8 cellular contexts compared by ENCODE assay signal in the genomic region with DNA sequence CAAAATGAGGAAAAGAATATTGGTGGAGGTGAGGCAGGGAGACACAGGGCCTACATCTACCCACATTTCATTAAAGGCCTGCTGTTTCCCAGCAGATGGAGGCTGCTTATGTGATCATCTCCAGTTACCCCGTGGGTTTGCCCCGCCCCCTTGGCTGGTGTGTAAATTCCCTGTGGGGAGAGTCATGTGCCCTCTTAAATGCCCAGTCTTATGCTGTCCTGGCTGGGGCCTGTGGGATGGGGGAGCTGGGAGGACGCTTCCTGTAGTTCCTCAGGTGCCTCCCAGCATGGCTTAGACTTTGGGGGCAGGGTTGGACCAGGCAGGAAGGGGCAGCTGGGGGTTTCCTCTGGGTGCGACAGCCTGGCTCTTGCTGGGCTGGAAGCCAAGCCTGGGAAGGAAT. TPM values are rescaled to one million over a fixed set of nuclear protein-coding genes. Genes with fewer than 3 reads are reported as not detected.
A peak's percentile ranks its signal among the peaks of the same experiment; 100 is the strongest.
DNase-seq lines count a peak whose midpoint lies in the region; ATAC-seq and TF ChIP-seq lines count a peak whose summit lies in the region.

No MANE protein-coding gene starts in this region.

- no peaks in the 10 kb centered on the region for H4K20me1 ChIP-seq in smooth muscle cell (ENCODE audit: low read depth)

- H2AFZ ChIP-seq in smooth muscle cell (ENCODE audit: low read depth) = peak overlapping the region; percentile 40

- H3K9me3 ChIP-seq in smooth muscle cell (replicated peaks; ENCODE audit: low read depth) = no peaks in the 10 kb centered on the region

- H3F3A ChIP-seq in smooth muscle cell (ENCODE audit: low read depth) = peaks cover 3% of the 10 kb centered on the region

- WGBS in smooth muscle cell (ENCODE audit: low lambda C conversion rate) = 42% methylated on average over 4 of the region's 4 CpGs

- H3K27ac ChIP-seq in smooth muscle cell (ENCODE audit: low read depth) = peak overlapping the region; percentile 65

- H3K9ac ChIP-seq in smooth muscle cell (ENCODE audit: low read depth) = no peak overlapping the region

- DNase-seq in AG09309 (ENCODE audit: low read depth) (peak; percentile 68), HK-2 (ENCODE audit: unreplicated experiment) (peak; percentile 95), UCSD-AML1 (lab: John Stamatoyannopoulos, UW; ENCODE audit: unreplicated experiment) (peak; percentile 90), globus pallidus (ENCODE audit: low spot score) (peak; percentile 22), smooth muscle cell (lab: John Stamatoyannopoulos, UW; ENCODE audit: unreplicated experiment) (peak; percentile 17), NCI-H2227 treated with DMSO at 0.1 percent for 48 hours (lab: John Stamatoyannopoulos, UW) (no peak), NCI-H510A treated with DMSO at 0.1 percent for 48 hours (lab: John Stamatoyannopoulos, UW) (no peak)

- no peak overlapping the region for H3K4me2 ChIP-seq in smooth muscle cell

- H3K79me2 ChIP-seq in smooth muscle cell (ENCODE audit: low read depth) = no peaks in the 10 kb centered on the region

- peaks cover 3% of the 10 kb centered on the region for H3K4me1 ChIP-seq in smooth muscle cell (ENCODE audit: low read depth)

- TF ChIP-seq CTCF in AG09309 (IDR thresholded peaks at IDR 0.05; ENCODE audit: control insufficient read depth, insufficient read depth, low read depth, low read length, missing control alignments) (no peak), smooth muscle cell (IDR thresholded peaks at IDR 0.05; ENCODE audit: borderline replicate concordance, insufficient read depth, poor library complexity, severe bottlenecking) (no peak)

- no peak for ATAC-seq in HG02973 (IDR thresholded peaks at IDR 0.05; ENCODE audit: unreplicated experiment)

- no peaks in the 10 kb centered on the region for H3K27me3 ChIP-seq in smooth muscle cell (ENCODE audit: low read depth)

- H3K4me3 ChIP-seq in AG09309 (ENCODE audit: control insufficient read depth, low read depth, low read length) (no peak overlapping the region), smooth muscle cell (no peak overlapping the region)

- H3K36me3 ChIP-seq in smooth muscle cell (ENCODE audit: low read depth) = no peaks in the 10 kb centered on the region

RNA-seq across cellular contexts. Expression of a gene that starts 15.5 kb away (rescaled TPM):
- 3.1 and 10.7 TPM in 2 replicates for total RNA-seq in smooth muscle cell
- polyA plus RNA-seq in smooth muscle cell = 5.5 and 25.1 TPM in 2 replicates

Comparison
In these comparisons a context has a peak if more than half of its experiments do, and no peak if none do; other contexts are left out.
1. DNase-seq: peak in AG09309 (single experiment), HK-2 (single experiment), UCSD-AML1 (single experiment), globus pallidus (single experiment) and smooth muscle cell (single experiment); none in NCI-H2227 treated with DMSO at 0.1 percent for 48 hours (single experiment) and NCI-H510A treated with DMSO at 0.1 percent for 48 hours (single experiment).